In genomic region chr10:102502029-102502336, GRCh38 we compare ENCODE assay signal across 8 cellular contexts. TPM values are rescaled to one million over a fixed set of nuclear protein-coding genes. Genes with fewer than 3 reads are reported as not detected.
DNase-seq lines count a peak whose midpoint lies in the region; ATAC-seq, FAIRE-seq and TF ChIP-seq lines count a peak whose summit lies in the region.

No MANE protein-coding gene starts in this region.

- TF ChIP-seq EP300 in HepG2 (IDR thresholded peaks at IDR 0.05; ENCODE audit: low read depth in 2 of 2, low read length in 2 of 2) (no peak), HepG2 (CRISPR knock-in tag; IDR thresholded peaks at IDR 0.05; ENCODE audit: borderline replicate concordance) (no peak)

- TF ChIP-seq CTCF in C4-2B (conservative IDR thresholded peaks at IDR 0.05), result no peak
- peak in 5 of 56 donors; percentile 1 to 34 (median 15) for TF ChIP-seq CTCF in dorsolateral prefrontal cortex (IDR thresholded peaks at IDR 0.05 in 54 of 56, conservative IDR thresholded peaks at IDR 0.05 in 2 of 56; ENCODE audit: low read depth in 1 of 56, partially characterized antibody in 56 of 56)
- no peak for TF ChIP-seq CTCF in HepG2 (CRISPR knock-in tag; IDR thresholded peaks at IDR 0.05)

- intact Hi-C loops in dorsolateral prefrontal cortex (cut with DNase I), result loop anchor here (2.0 to 5.0 kb wide), 5 partner anchors 40 to 369 kb away; partner anchors contain the start of genes FBXL15 (in 1 of the 2) and PPRC1 (in 1 of the 2)
- intact Hi-C loops in HepG2 (cut with micrococcal nuclease; ENCODE audit: unreplicated experiment), result loop anchor here (2.0 to 10.0 kb wide), 5 partner anchors 81 to 687 kb away; partner anchors contain the start of gene OGA

- peak overlapping the region; percentile 92 for H3K9ac ChIP-seq in HepG2 (ENCODE audit: insufficient read depth, low read depth, low read length)

- POLR2A ChIA-PET in HepG2 (lab: Yijun Ruan, JAX), result interaction anchor here (0.6 to 3.3 kb wide), 13 partner anchors 24 to 257 kb away, joined by 3 to 22 read pairs (median 4); partner anchors contain the start of genes C10orf95, CUEDC2 and GBF1

- H3K79me2 ChIP-seq in HepG2 (ENCODE audit: insufficient read depth, low read length), result peaks cover 71% of the 10 kb centered on the region

- no TSS peak for BruUV-seq in HepG2 (replicated peaks; lab: Mats Ljungman, UMichigan)

- no peaks in the 10 kb centered on the region for H3K9me3 ChIP-seq in HepG2 (ENCODE audit: low read length)

- in situ Hi-C loops in HepG2 (cut with HindIII; ENCODE audit: extremely low pct_ligation_motif_present, low pct_unique_long_range_greater_than_20kb), result loop anchor here (5.0 kb wide), 1 partner anchor 80 kb away; no protein-coding TSS in a partner anchor

- no peaks in the 10 kb centered on the region for H3K27me3 ChIP-seq in dorsolateral prefrontal cortex
- H3K27me3 ChIP-seq in HepG2 (ENCODE audit: control insufficient read depth in 1 of 2, insufficient read depth in 2 of 2, low read length in 2 of 2), result no peaks in the 10 kb centered on the region; a peak in 1 of 5 replicates

- DNase-seq in NCI-H69 (lab: John Stamatoyannopoulos, UW), result peak; percentile 96
- peak; percentile 97 for DNase-seq in activated CD4-positive, alpha-beta T cell treated with anti-CD3 and anti-CD28 coated beads, Interleukin-2, amount 50 U/mL, for 1 hour
- DNase-seq in dorsolateral prefrontal cortex, result peak; percentile 93 to 100 (median 99)
- peak; percentile 97 for DNase-seq in HepG2 (ENCODE audit: low spot score)
- peak; percentile 97 to 98 for DNase-seq in stimulated activated CD4-positive, alpha-beta T cell treated with anti-CD3 and anti-CD28 coated beads, Interleukin-2, amount 100 ng/mL, for 48 hours

- under 1% methylated on average over 18 of the region's 19 CpGs for WGBS in HepG2 (ENCODE audit: low lambda C conversion rate)

- peak overlapping the region; percentile 92 for H3K4me2 ChIP-seq in HepG2 (ENCODE audit: low read depth, low read length)

- ATAC-seq in GM19397 (IDR thresholded peaks at IDR 0.05; ENCODE audit: unreplicated experiment) (peak; percentile 63), HG03521 (IDR thresholded peaks at IDR 0.05; ENCODE audit: unreplicated experiment) (peak; percentile 64), HepG2 (peak; percentile 86)

- H3K27ac ChIP-seq in C4-2B, result peak overlapping the region; percentile 74
- H3K27ac ChIP-seq in dorsolateral prefrontal cortex, result peak overlapping the region; percentile 77 to 98 (median 93)
- peak overlapping the region; percentile 75 for H3K27ac ChIP-seq in HepG2 (ENCODE audit: extremely low read length, insufficient read depth, low read length)

- TF ChIP-seq RAD21 in HepG2 (CRISPR knock-in tag; IDR thresholded peaks at IDR 0.05), result no peak

- H3K4me3 ChIP-seq in dorsolateral prefrontal cortex, result peak overlapping the region; percentile 68 to 100 (median 97)
- peak overlapping the region; percentile 91 to 95 (median 92) for H3K4me3 ChIP-seq in HepG2 (replicated peaks in 1 of 3; ENCODE audit: insufficient read depth in 1 of 3, low read depth in 2 of 3, low read length in 3 of 3)

- H2AFZ ChIP-seq in HepG2 (ENCODE audit: low read length), result no peak overlapping the region

- H3K36me3 ChIP-seq in HepG2 (replicated peaks in 1 of 2; ENCODE audit: control insufficient read depth in 1 of 2, insufficient read depth in 2 of 2, low read length in 2 of 2), result peaks cover 2% of the 10 kb centered on the region in 2 experiments; a peak in 2 of 5 replicates

- CTCF ChIA-PET in HepG2 (lab: Yijun Ruan, JAX; ENCODE audit: low intra/inter-chr PET ratio, low total read pairs), result no interaction called here

- peak; percentile 35 to 52; a peak in 2 of 4 replicates for TF ChIP-seq POLR2A in HepG2 (IDR thresholded peaks at IDR 0.05; ENCODE audit: insufficient read depth in 1 of 2, low read depth in 2 of 2, low read length in 2 of 2)

- H4K20me1 ChIP-seq in HepG2 (ENCODE audit: insufficient read depth, low read length), result peaks cover 3% of the 10 kb centered on the region; the same call in 1 of the 2 replicates

- H3K4me1 ChIP-seq in HepG2 (ENCODE audit: insufficient read depth, low read length), result peaks cover 54% of the 10 kb centered on the region

- peak; percentile 96 for FAIRE-seq in HepG2 (lab: Jason Lieb, UNC)

RNA-seq across cellular contexts. Expression of gene ACTR1A, which starts 0.5 kb away (rescaled TPM):
- 100 to 1,000 TPM; 106 to 185 (median 154) TPM for total RNA-seq in dorsolateral prefrontal cortex
- 62.8 and 69.4 TPM in 2 replicates for total RNA-seq in HepG2 (2016; rRNA removed; fragmentation: Illumina TruSeq; extraction: Trizol)
- 14.7 and 16.3 TPM in 2 replicates for total RNA-seq in HepG2 (2016; cell fraction: cytosol; rRNA removed; fragmentation: Illumina TruSeq; extraction: Trizol; ENCODE audit: low read depth)
- 63.0 and 73.2 TPM in 2 replicates for total RNA-seq in HepG2 (2016; cell fraction: insoluble cytoplasmic fraction; rRNA removed; fragmentation: Illumina TruSeq; extraction: Trizol)
- 32.7 and 37.9 TPM in 2 replicates for total RNA-seq in HepG2 (2016; cell fraction: membrane; rRNA removed; fragmentation: Illumina TruSeq; extraction: Trizol)
- total RNA-seq in HepG2 (2016; cell fraction: nucleus; rRNA removed; fragmentation: Illumina TruSeq; extraction: Trizol), result 35.2 and 40.1 TPM in 2 replicates
- 59.6 and 75.9 TPM in 2 replicates for polyA plus RNA-seq in HepG2 (2011; rRNA removed)
- polyA plus RNA-seq in HepG2 (2011; cell fraction: cytosol; rRNA removed), result 51.7 and 56.1 TPM in 2 replicates
- 46.8 and 55.9 TPM in 2 replicates for polyA plus RNA-seq in HepG2 (2011; cell fraction: nucleus; rRNA removed)
- 33.3 and 42.9 TPM in 2 replicates for polyA plus RNA-seq in HepG2 (2012)
- 13.4 and 14.5 TPM in 2 replicates for polyA plus RNA-seq in HepG2 (2016; cell fraction: cytosol; fragmentation: Illumina TruSeq; extraction: Trizol; ENCODE audit: low read depth)
- 64.8 and 71.3 TPM in 2 replicates for polyA plus RNA-seq in HepG2 (2016; cell fraction: insoluble cytoplasmic fraction; fragmentation: Illumina TruSeq; extraction: Trizol; ENCODE audit: low read depth)
- 24.6 and 24.8 TPM in 2 replicates for polyA plus RNA-seq in HepG2 (2016; cell fraction: membrane; fragmentation: Illumina TruSeq; extraction: Trizol; ENCODE audit: low read depth)
- 49.5 and 54.0 TPM in 2 replicates for polyA plus RNA-seq in HepG2 (2016; cell fraction: nucleus; fragmentation: Illumina TruSeq; extraction: Trizol; ENCODE audit: insufficient read depth, low read depth)
- 150 and 215 TPM in 2 replicates for polyA minus RNA-seq in HepG2 (2011; rRNA and poly(A)+ RNA removed; ENCODE audit: low replicate concordance)
- 37.5 and 44.2 TPM in 2 replicates for polyA minus RNA-seq in HepG2 (2011; cell fraction: cytosol; rRNA and poly(A)+ RNA removed)
- 29.6 and 42.6 TPM in 2 replicates for polyA minus RNA-seq in HepG2 (2011; cell fraction: nucleus; rRNA and poly(A)+ RNA removed)

RNA-seq across cellular contexts. Expression of gene SUFU, which starts 1.8 kb away (rescaled TPM):
- total RNA-seq in dorsolateral prefrontal cortex (10 to 100 TPM in 119 of 120 experiments, 1 to 10 TPM in 1; 9.6 to 23.5 (median 14.8) TPM), HepG2 (2016; rRNA removed; fragmentation: Illumina TruSeq; extraction: Trizol) (2.9 and 4.0 TPM in 2 replicates)
- 0.61 and 1.5 TPM in 2 replicates for total RNA-seq in HepG2 (2016; cell fraction: cytosol; rRNA removed; fragmentation: Illumina TruSeq; extraction: Trizol; ENCODE audit: low read depth)
- total RNA-seq in HepG2 (2016; cell fraction: insoluble cytoplasmic fraction; rRNA removed; fragmentation: Illumina TruSeq; extraction: Trizol), result 2.6 and 3.8 TPM in 2 replicates
- 1.7 and 1.8 TPM in 2 replicates for total RNA-seq in HepG2 (2016; cell fraction: membrane; rRNA removed; fragmentation: Illumina TruSeq; extraction: Trizol)
- total RNA-seq in HepG2 (2016; cell fraction: nucleus; rRNA removed; fragmentation: Illumina TruSeq; extraction: Trizol), result 3.5 and 3.9 TPM in 2 replicates
- 5.5 and 6.7 TPM in 2 replicates for polyA plus RNA-seq in HepG2 (2011; rRNA removed)
- polyA plus RNA-seq in HepG2 (2011; cell fraction: cytosol; rRNA removed), result 4.9 and 5.6 TPM in 2 replicates
- polyA plus RNA-seq in HepG2 (2011; cell fraction: nucleus; rRNA removed), result 5.9 and 6.9 TPM in 2 replicates
- 5.4 and 5.8 TPM in 2 replicates for polyA plus RNA-seq in HepG2 (2012)
- polyA plus RNA-seq in HepG2 (2016; cell fraction: cytosol; fragmentation: Illumina TruSeq; extraction: Trizol; ENCODE audit: low read depth), result 0.36 and 0.45 TPM in 2 replicates
- polyA plus RNA-seq in HepG2 (2016; cell fraction: insoluble cytoplasmic fraction; fragmentation: Illumina TruSeq; extraction: Trizol; ENCODE audit: low read depth), result 5.4 and 6.5 TPM in 2 replicates
- polyA plus RNA-seq in HepG2 (2016; cell fraction: membrane; fragmentation: Illumina TruSeq; extraction: Trizol; ENCODE audit: low read depth), result 1.2 and 1.4 TPM in 2 replicates
- 5.6 and 7.3 TPM in 2 replicates for polyA plus RNA-seq in HepG2 (2016; cell fraction: nucleus; fragmentation: Illumina TruSeq; extraction: Trizol; ENCODE audit: insufficient read depth, low read depth)
- polyA minus RNA-seq in HepG2 (2011; rRNA and poly(A)+ RNA removed; ENCODE audit: low replicate concordance), result 8.4 and 12.3 TPM in 2 replicates
- 4.6 and 5.1 TPM in 2 replicates for polyA minus RNA-seq in HepG2 (2011; cell fraction: cytosol; rRNA and poly(A)+ RNA removed)
- polyA minus RNA-seq in HepG2 (2011; cell fraction: nucleus; rRNA and poly(A)+ RNA removed), result 4.8 and 5.7 TPM in 2 replicates

RNA-seq across cellular contexts. Expression of gene C10orf95, which starts 50.6 kb away (rescaled TPM):
- total RNA-seq in dorsolateral prefrontal cortex (1 to 10 TPM in 4 of 120 experiments, under 1 TPM in 54, not detected in 62; 0.26 to 1.3 (median 0.45) TPM), HepG2 (2016; rRNA removed; fragmentation: Illumina TruSeq; extraction: Trizol) (0.07 TPM in 1 of 2 replicates, not detected in the other)
- total RNA-seq in HepG2 (2016; cell fraction: cytosol; rRNA removed; fragmentation: Illumina TruSeq; extraction: Trizol; ENCODE audit: low read depth), result 0.40 TPM in 1 of 2 replicates, not detected in the other
- not detected in 2 replicates for total RNA-seq in HepG2 (2016; cell fraction: insoluble cytoplasmic fraction; rRNA removed; fragmentation: Illumina TruSeq; extraction: Trizol)
- total RNA-seq in HepG2 (2016; cell fraction: membrane; rRNA removed; fragmentation: Illumina TruSeq; extraction: Trizol), result 0.28 TPM in 1 of 2 replicates, not detected in the other
- total RNA-seq in HepG2 (2016; cell fraction: nucleus; rRNA removed; fragmentation: Illumina TruSeq; extraction: Trizol), result not detected in 2 replicates
- 0.05 TPM in 2 replicates for polyA plus RNA-seq in HepG2 (2011; rRNA removed)
- polyA plus RNA-seq in HepG2 (2011; cell fraction: cytosol; rRNA removed), result 0.12 and 0.17 TPM in 2 replicates
- polyA plus RNA-seq in HepG2 (2011; cell fraction: nucleus; rRNA removed), result 0.19 TPM in 1 of 2 replicates, not detected in the other
- polyA plus RNA-seq in HepG2 (2012), result 1.3 TPM in 2 replicates
- 0.15 and 0.16 TPM in 2 replicates for polyA plus RNA-seq in HepG2 (2016; cell fraction: cytosol; fragmentation: Illumina TruSeq; extraction: Trizol; ENCODE audit: low read depth)
- polyA plus RNA-seq in HepG2 (2016; cell fraction: insoluble cytoplasmic fraction; fragmentation: Illumina TruSeq; extraction: Trizol; ENCODE audit: low read depth), result 0.26 TPM in 1 of 2 replicates, not detected in the other
- polyA plus RNA-seq in HepG2 (2016; cell fraction: membrane; fragmentation: Illumina TruSeq; extraction: Trizol; ENCODE audit: low read depth), result 0.19 TPM in 1 of 2 replicates, not detected in the other
- polyA plus RNA-seq in HepG2 (2016; cell fraction: nucleus; fragmentation: Illumina TruSeq; extraction: Trizol; ENCODE audit: insufficient read depth, low read depth), result not detected in 2 replicates
- polyA minus RNA-seq in HepG2 (2011; rRNA and poly(A)+ RNA removed; ENCODE audit: low replicate concordance), result 0.32 and 1.9 TPM in 2 replicates
- not detected in 2 replicates for polyA minus RNA-seq in HepG2 (2011; cell fraction: cytosol; rRNA and poly(A)+ RNA removed)
- polyA minus RNA-seq in HepG2 (2011; cell fraction: nucleus; rRNA and poly(A)+ RNA removed), result 0.39 TPM in 1 of 2 replicates, not detected in the other

Comparison
In these comparisons a context has a peak if more than half of its experiments do, and no peak if none do; other contexts are left out.
1. Peak in every context shown above with its lines: DNase-seq, ATAC-seq, H3K4me3 ChIP-seq and H3K27ac ChIP-seq.